2 cellular contexts compared by ENCODE assay signal in the genomic region with DNA sequence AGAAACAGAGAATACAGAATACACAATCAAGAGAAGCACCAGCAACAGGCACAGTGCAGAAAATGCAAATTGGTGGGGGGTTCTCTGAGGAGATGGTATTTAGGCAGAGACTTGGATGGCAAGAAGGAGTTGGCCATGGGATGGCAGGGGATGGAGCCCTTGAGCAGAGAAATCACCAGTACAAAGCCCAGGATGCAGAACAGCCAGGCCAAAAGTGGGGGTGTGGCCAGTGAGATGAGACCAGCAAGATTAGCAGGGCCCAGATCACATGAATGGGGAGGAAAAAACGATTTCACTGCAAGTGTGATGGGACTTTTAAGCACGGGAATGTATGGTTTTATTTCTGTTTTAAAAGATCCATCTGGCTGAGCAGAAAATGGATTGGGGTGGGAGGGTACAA.
TF ChIP-seq lines count a peak whose summit lies in the region.

No MANE protein-coding gene starts in this region.

TF ChIP-seq in IMR-90, 13 proteins besides CTCF, POLR2A, EP300 and RAD21:
- TF ChIP-seq RFX5 (IDR thresholded peaks at IDR 0.05; ENCODE audit: low read depth, low read length): no peak
- TF ChIP-seq RCOR1 (IDR thresholded peaks at IDR 0.05; ENCODE audit: insufficient replicate concordance, low read length): no peak
- TF ChIP-seq, protein P1, sequence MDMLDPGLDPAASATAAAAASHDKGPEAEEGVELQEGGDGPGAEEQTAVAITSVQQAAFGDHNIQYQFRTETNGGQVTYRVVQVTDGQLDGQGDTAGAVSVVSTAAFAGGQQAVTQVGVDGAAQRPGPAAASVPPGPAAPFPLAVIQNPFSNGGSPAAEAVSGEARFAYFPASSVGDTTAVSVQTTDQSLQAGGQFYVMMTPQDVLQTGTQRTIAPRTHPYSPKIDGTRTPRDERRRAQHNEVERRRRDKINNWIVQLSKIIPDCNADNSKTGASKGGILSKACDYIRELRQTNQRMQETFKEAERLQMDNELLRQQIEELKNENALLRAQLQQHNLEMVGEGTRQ (IDR thresholded peaks at IDR 0.05; ENCODE audit: low read depth, low read length): no peak
TF ChIP-seq in IMR-90: peak in this region for 0.

TF ChIP-seq in K562, 482 proteins besides CTCF, POLR2A, EP300 and RAD21:
- TF ChIP-seq, protein P2, sequence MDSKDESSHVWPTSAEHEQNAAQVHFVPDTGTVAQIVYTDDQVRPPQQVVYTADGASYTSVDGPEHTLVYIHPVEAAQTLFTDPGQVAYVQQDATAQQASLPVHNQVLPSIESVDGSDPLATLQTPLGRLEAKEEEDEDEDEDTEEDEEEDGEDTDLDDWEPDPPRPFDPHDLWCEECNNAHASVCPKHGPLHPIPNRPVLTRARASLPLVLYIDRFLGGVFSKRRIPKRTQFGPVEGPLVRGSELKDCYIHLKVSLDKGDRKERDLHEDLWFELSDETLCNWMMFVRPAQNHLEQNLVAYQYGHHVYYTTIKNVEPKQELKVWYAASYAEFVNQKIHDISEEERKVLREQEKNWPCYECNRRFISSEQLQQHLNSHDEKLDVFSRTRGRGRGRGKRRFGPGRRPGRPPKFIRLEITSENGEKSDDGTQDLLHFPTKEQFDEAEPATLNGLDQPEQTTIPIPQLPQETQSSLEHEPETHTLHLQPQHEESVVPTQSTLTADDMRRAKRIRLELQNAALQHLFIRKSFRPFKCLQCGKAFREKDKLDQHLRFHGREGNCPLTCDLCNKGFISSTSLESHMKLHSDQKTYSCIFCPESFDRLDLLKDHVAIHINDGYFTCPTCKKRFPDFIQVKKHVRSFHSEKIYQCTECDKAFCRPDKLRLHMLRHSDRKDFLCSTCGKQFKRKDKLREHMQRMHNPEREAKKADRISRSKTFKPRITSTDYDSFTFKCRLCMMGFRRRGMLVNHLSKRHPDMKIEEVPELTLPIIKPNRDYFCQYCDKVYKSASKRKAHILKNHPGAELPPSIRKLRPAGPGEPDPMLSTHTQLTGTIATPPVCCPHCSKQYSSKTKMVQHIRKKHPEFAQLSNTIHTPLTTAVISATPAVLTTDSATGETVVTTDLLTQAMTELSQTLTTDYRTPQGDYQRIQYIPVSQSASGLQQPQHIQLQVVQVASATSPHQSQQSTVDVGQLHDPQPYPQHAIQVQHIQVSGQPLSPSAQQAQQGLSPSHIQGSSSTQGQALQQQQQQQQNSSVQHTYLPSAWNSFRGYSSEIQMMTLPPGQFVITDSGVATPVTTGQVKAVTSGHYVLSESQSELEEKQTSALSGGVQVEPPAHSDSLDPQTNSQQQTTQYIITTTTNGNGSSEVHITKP (IDR thresholded peaks at IDR 0.05; ENCODE audit: partially characterized antibody): peak; percentile 11
- TF ChIP-seq ZFX (CRISPR knock-in tag; IDR thresholded peaks at IDR 0.05) (0 out of 2 replicates have a peak, but pooled peaks have one; percentile 59), JUND (IDR thresholded peaks at IDR 0.05; ENCODE audit: borderline replicate concordance, low read depth, low read length) (0 out of 2 replicates have a peak, but pooled peaks have one; percentile 23), JUND (tag; IDR thresholded peaks at IDR 0.05; ENCODE audit: borderline replicate concordance, low read depth, low read length) (no peak; the same call in 2 of the 3 replicates), ZNF766 (CRISPR knock-in tag; conservative IDR thresholded peaks at IDR 0.05) (peak; percentile 17; the same call in 1 of the 2 replicates), L3MBTL2 (IDR thresholded peaks at IDR 0.05) (peak; percentile 36; the same call in 1 of the 2 replicates), SP1 (CRISPR knock-in tag; IDR thresholded peaks at IDR 0.05) (0 out of 2 replicates have a peak, but pooled peaks have one; percentile 28), CTBP1 (IDR thresholded peaks at IDR 0.05; ENCODE audit: borderline replicate concordance) (peak; percentile 32; the same call in 1 of the 2 replicates), BHLHE40 (IDR thresholded peaks at IDR 0.05; ENCODE audit: low read length) (0 out of 2 replicates have a peak, but pooled peaks have one; percentile 44), NEUROD1 (IDR thresholded peaks at IDR 0.05; ENCODE audit: borderline replicate concordance, low read depth, low read length, partially characterized antibody) (no peak), RAD51 (IDR thresholded peaks at IDR 0.05; ENCODE audit: borderline replicate concordance, low read depth) (peak; percentile 9; the same call in 1 of the 2 replicates), ETV1 (tag; conservative IDR thresholded peaks at IDR 0.05; ENCODE audit: low read depth) (no peak)
- TF ChIP-seq, protein P3, sequence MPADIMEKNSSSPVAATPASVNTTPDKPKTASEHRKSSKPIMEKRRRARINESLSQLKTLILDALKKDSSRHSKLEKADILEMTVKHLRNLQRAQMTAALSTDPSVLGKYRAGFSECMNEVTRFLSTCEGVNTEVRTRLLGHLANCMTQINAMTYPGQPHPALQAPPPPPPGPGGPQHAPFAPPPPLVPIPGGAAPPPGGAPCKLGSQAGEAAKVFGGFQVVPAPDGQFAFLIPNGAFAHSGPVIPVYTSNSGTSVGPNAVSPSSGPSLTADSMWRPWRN (IDR thresholded peaks at IDR 0.05; ENCODE audit: low read depth): no peak
- TF ChIP-seq, protein P4, sequence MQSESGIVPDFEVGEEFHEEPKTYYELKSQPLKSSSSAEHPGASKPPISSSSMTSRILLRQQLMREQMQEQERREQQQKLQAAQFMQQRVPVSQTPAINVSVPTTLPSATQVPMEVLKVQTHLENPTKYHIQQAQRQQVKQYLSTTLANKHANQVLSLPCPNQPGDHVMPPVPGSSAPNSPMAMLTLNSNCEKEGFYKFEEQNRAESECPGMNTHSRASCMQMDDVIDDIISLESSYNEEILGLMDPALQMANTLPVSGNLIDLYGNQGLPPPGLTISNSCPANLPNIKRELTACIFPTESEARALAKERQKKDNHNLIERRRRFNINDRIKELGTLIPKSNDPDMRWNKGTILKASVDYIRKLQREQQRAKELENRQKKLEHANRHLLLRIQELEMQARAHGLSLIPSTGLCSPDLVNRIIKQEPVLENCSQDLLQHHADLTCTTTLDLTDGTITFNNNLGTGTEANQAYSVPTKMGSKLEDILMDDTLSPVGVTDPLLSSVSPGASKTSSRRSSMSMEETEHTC (IDR thresholded peaks at IDR 0.05): 0 out of 2 replicates have a peak, but pooled peaks have one; percentile 45
- TF ChIP-seq, protein P5, sequence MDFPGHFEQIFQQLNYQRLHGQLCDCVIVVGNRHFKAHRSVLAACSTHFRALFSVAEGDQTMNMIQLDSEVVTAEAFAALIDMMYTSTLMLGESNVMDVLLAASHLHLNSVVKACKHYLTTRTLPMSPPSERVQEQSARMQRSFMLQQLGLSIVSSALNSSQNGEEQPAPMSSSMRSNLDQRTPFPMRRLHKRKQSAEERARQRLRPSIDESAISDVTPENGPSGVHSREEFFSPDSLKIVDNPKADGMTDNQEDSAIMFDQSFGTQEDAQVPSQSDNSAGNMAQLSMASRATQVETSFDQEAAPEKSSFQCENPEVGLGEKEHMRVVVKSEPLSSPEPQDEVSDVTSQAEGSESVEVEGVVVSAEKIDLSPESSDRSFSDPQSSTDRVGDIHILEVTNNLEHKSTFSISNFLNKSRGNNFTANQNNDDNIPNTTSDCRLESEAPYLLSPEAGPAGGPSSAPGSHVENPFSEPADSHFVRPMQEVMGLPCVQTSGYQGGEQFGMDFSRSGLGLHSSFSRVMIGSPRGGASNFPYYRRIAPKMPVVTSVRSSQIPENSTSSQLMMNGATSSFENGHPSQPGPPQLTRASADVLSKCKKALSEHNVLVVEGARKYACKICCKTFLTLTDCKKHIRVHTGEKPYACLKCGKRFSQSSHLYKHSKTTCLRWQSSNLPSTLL (IDR thresholded peaks at IDR 0.05): no peak
